ENCODE assay signal across 19 cellular contexts in the genomic region with DNA sequence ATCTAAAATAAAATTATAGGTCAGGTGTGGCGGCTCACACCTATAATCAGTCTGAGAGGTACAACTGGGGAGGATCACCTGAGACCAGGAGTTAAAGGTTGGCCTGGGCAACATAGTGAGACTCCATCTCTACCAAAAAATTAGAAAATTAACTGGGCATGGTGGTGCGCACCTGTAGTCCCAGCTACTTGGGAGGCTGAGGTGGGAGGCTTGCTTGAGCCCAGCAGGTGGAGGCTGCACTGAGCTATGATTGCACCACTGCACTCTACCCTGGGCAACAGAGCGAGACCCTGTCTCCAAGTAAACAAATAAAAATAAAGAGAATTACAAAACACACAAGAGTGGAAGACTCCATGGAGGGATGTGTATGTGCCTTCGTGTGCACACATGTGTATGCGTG.
DNase-seq lines count a peak whose midpoint lies in the region; ATAC-seq, FAIRE-seq and TF ChIP-seq lines count a peak whose summit lies in the region.
"Had no signal": no experiment of that assay in that cellular context is flagged by ENCODE, and none has a peak within 500 bp of the region (broad histone marks: within the 10 kb centered on the region; RNA-seq: fewer than 3 reads in every experiment).

No MANE protein-coding gene starts in this region.

- ATAC-seq in HepG2 (no peak), right lobe of liver (no peak), heart left ventricle (no peak)
- ATAC-seq: GM23338 had no signal

- H3K36me3 ChIP-seq in HepG2 (replicated peaks in 1 of 2; ENCODE audit: control insufficient read depth in 1 of 2, insufficient read depth in 2 of 2, low read length in 2 of 2), result no peaks in the 10 kb centered on the region
- no peaks in the 10 kb centered on the region for H3K36me3 ChIP-seq in right lobe of liver
- no peaks in the 10 kb centered on the region for H3K36me3 ChIP-seq in neural cell (ENCODE audit: insufficient read depth, low read length)
- no peaks in the 10 kb centered on the region for H3K36me3 ChIP-seq in heart left ventricle

- intact Hi-C loops in HepG2 (cut with micrococcal nuclease; ENCODE audit: unreplicated experiment) (no loop called here), right lobe of liver (cut with DNase I) (no loop called here), heart left ventricle (cut with DNase I) (loop anchor here in 1 of 10 donors (5.0 kb wide), 1 partner anchor 1451 kb away; no protein-coding TSS in a partner anchor)

- H3K4me1 ChIP-seq in HepG2 (ENCODE audit: insufficient read depth, low read length) (peaks cover 16% of the 10 kb centered on the region), right lobe of liver (peaks cover 0 to 12% (median 0%) of the 10 kb centered on the region in 4 donors), heart left ventricle (peaks cover 0 to 49% (median 23%) of the 10 kb centered on the region in 12 donors)

- TF ChIP-seq RAD21 in HepG2 (CRISPR knock-in tag; IDR thresholded peaks at IDR 0.05), result no peak
- TF ChIP-seq RAD21 in neural cell (conservative IDR thresholded peaks at IDR 0.05), result no peak

- H3K9me3 ChIP-seq in HepG2 (ENCODE audit: low read length) (no peaks in the 10 kb centered on the region), right lobe of liver (no peaks in the 10 kb centered on the region), neural cell (ENCODE audit: low read length) (no peaks in the 10 kb centered on the region), heart left ventricle (no peaks in the 10 kb centered on the region)

- no TSS peak for BruUV-seq in HepG2 (replicated peaks; lab: Mats Ljungman, UMichigan)

- H3K79me2 ChIP-seq in HepG2 (ENCODE audit: insufficient read depth, low read length) (peaks cover 17% of the 10 kb centered on the region), neural cell (replicated peaks; ENCODE audit: insufficient read depth, low read length) (peaks cover 8% of the 10 kb centered on the region)

- CTCF ChIA-PET in HepG2 (lab: Yijun Ruan, JAX; ENCODE audit: low intra/inter-chr PET ratio, low total read pairs), result no interaction called here

- no peak overlapping the region for H2AFZ ChIP-seq in HepG2 (ENCODE audit: low read length)
- H2AFZ ChIP-seq in neural cell (ENCODE audit: low read depth, low read length), result no peak overlapping the region
- H2AFZ ChIP-seq: GM23338 had no signal

- WGBS in HepG2 (ENCODE audit: low lambda C conversion rate), result 98% methylated on average over 5 of the region's 5 CpGs
- 82% methylated on average over 5 of the region's 5 CpGs for WGBS in right lobe of liver (ENCODE audit: insufficient coverage, low coverage, low lambda C conversion rate, missing lambda C conversion rate)
- 88 to 97% (median 92%) methylated on average over 5 of the region's 5 CpGs for WGBS in heart left ventricle, 4 donors

- no peak overlapping the region for H3K4me3 ChIP-seq in HepG2 (replicated peaks in 1 of 3; ENCODE audit: insufficient read depth in 1 of 3, low read depth in 2 of 3, low read length in 3 of 3)
- no peak overlapping the region for H3K4me3 ChIP-seq in right lobe of liver
- H3K4me3 ChIP-seq in neural cell (ENCODE audit: low read length), result peak overlapping the region; percentile 44
- H3K4me3 ChIP-seq in heart left ventricle, result no peak overlapping the region
- H3K4me3 ChIP-seq: GM23338 had no signal

- H3K4me2 ChIP-seq in HepG2 (ENCODE audit: low read depth, low read length), result no peak overlapping the region
- no peak overlapping the region for H3K4me2 ChIP-seq in neural cell (ENCODE audit: low read length)
- H3K4me2 ChIP-seq: GM23338 had no signal

- H3K9me2 ChIP-seq in neural cell (ENCODE audit: insufficient read depth, low read length), result no peaks in the 10 kb centered on the region

- TF ChIP-seq CTCF in HepG2 (CRISPR knock-in tag; IDR thresholded peaks at IDR 0.05), result no peak
- no peak for TF ChIP-seq CTCF in right lobe of liver (IDR thresholded peaks at IDR 0.05)
- no peak for TF ChIP-seq CTCF in neural cell (IDR thresholded peaks at IDR 0.05; ENCODE audit: poor library complexity, severe bottlenecking)
- no peak for TF ChIP-seq CTCF in heart left ventricle (IDR thresholded peaks at IDR 0.05)

- H3F3A ChIP-seq in neural cell (ENCODE audit: insufficient read depth, low read length, poor library complexity, severe bottlenecking), result no peaks in the 10 kb centered on the region

- DNase-seq in HepG2 (ENCODE audit: low spot score) (no peak), right lobe of liver (no peak), ecto neural progenitor cell (ENCODE audit: low spot score) (peak; percentile 1), HuH-7 (ENCODE audit: low spot score) (no peak), heart left ventricle (no peak), NCI-H345 (lab: John Stamatoyannopoulos, UW) (no peak)
- DNase-seq: C1 segment of cervical spinal cord; Calu3; CD4-positive, alpha-beta memory T cell; COR-L47; DMS53; DND-41; H9 had no signal

- no peak for FAIRE-seq in HepG2 (lab: Jason Lieb, UNC)
- FAIRE-seq: A204.1, G401.6, GM12892 had no signal

- H4K20me1 ChIP-seq in HepG2 (ENCODE audit: insufficient read depth, low read length) (peaks cover 11% of the 10 kb centered on the region; the same call in 1 of the 2 replicates), neural cell (ENCODE audit: insufficient read depth) (no peaks in the 10 kb centered on the region)

- H3K9ac ChIP-seq in HepG2 (ENCODE audit: insufficient read depth, low read depth, low read length) (no peak overlapping the region), neural cell (ENCODE audit: low read length) (no peak overlapping the region)

- TF ChIP-seq POLR2A in HepG2 (IDR thresholded peaks at IDR 0.05; ENCODE audit: insufficient read depth in 1 of 2, low read depth in 2 of 2, low read length in 2 of 2) (no peak), right lobe of liver (IDR thresholded peaks at IDR 0.05) (no peak), heart left ventricle (IDR thresholded peaks at IDR 0.05) (no peak)

- POLR2A ChIA-PET in HepG2 (lab: Yijun Ruan, JAX), result no interaction called here

- no peaks in the 10 kb centered on the region for H3K27me3 ChIP-seq in HepG2 (ENCODE audit: control insufficient read depth in 1 of 2, insufficient read depth in 2 of 2, low read length in 2 of 2)
- no peaks in the 10 kb centered on the region for H3K27me3 ChIP-seq in right lobe of liver
- H3K27me3 ChIP-seq in neural cell (ENCODE audit: insufficient read depth, low read depth, low read length), result no peaks in the 10 kb centered on the region
- no peaks in the 10 kb centered on the region for H3K27me3 ChIP-seq in heart left ventricle

- no peak overlapping the region for H3K27ac ChIP-seq in HepG2 (ENCODE audit: extremely low read length, insufficient read depth, low read length)
- no peak overlapping the region for H3K27ac ChIP-seq in right lobe of liver
- no peak overlapping the region for H3K27ac ChIP-seq in neural cell (ENCODE audit: low read length)
- no peak overlapping the region for H3K27ac ChIP-seq in heart left ventricle
- H3K27ac ChIP-seq: 22Rv1 had no signal

- in situ Hi-C loops in HepG2 (cut with HindIII; ENCODE audit: extremely low pct_ligation_motif_present, low pct_unique_long_range_greater_than_20kb), result loop anchor here (25.0 kb wide), 2 partner anchors 506 to 1306 kb away; a partner anchor contains a TSS

- TF ChIP-seq EP300 in HepG2 (IDR thresholded peaks at IDR 0.05; ENCODE audit: low read depth in 2 of 2, low read length in 2 of 2) (no peak), HepG2 (CRISPR knock-in tag; IDR thresholded peaks at IDR 0.05; ENCODE audit: borderline replicate concordance) (no peak), neural cell (conservative IDR thresholded peaks at IDR 0.05; ENCODE audit: poor library complexity, severe bottlenecking) (no peak)

TF ChIP-seq in HepG2, 621 proteins besides CTCF, POLR2A, EP300 and RAD21 (continues in another document):
- no peak for TF ChIP-seq SP4 (CRISPR knock-in tag; IDR thresholded peaks at IDR 0.05)
- no peak for TF ChIP-seq MTA1 (CRISPR knock-in tag; IDR thresholded peaks at IDR 0.05; ENCODE audit: borderline replicate concordance)
- TF ChIP-seq ELF4 (CRISPR knock-in tag; IDR thresholded peaks at IDR 0.05; ENCODE audit: borderline replicate concordance), result no peak
- TF ChIP-seq SMAD1 (CRISPR knock-in tag; IDR thresholded peaks at IDR 0.05; ENCODE audit: borderline replicate concordance, low read depth), result no peak
- TF ChIP-seq, protein P1, sequence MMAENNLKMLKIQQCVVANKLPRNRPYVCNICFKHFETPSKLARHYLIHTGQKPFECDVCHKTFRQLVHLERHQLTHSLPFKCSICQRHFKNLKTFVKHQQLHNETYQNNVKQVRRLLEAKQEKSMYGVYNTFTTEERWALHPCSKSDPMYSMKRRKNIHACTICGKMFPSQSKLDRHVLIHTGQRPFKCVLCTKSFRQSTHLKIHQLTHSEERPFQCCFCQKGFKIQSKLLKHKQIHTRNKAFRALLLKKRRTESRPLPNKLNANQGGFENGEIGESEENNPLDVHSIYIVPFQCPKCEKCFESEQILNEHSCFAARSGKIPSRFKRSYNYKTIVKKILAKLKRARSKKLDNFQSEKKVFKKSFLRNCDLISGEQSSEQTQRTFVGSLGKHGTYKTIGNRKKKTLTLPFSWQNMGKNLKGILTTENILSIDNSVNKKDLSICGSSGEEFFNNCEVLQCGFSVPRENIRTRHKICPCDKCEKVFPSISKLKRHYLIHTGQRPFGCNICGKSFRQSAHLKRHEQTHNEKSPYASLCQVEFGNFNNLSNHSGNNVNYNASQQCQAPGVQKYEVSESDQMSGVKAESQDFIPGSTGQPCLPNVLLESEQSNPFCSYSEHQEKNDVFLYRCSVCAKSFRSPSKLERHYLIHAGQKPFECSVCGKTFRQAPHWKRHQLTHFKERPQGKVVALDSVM (CRISPR knock-in tag; IDR thresholded peaks at IDR 0.05), result peak; percentile 83

TF ChIP-seq in neural cell, 6 proteins besides CTCF, POLR2A, EP300 and RAD21 (continues in another document):
- no peak for TF ChIP-seq POLR2AphosphoS5 (IDR thresholded peaks at IDR 0.05)
